Comparison of ENCODE assay signal across 8 cellular contexts in the genomic region with DNA sequence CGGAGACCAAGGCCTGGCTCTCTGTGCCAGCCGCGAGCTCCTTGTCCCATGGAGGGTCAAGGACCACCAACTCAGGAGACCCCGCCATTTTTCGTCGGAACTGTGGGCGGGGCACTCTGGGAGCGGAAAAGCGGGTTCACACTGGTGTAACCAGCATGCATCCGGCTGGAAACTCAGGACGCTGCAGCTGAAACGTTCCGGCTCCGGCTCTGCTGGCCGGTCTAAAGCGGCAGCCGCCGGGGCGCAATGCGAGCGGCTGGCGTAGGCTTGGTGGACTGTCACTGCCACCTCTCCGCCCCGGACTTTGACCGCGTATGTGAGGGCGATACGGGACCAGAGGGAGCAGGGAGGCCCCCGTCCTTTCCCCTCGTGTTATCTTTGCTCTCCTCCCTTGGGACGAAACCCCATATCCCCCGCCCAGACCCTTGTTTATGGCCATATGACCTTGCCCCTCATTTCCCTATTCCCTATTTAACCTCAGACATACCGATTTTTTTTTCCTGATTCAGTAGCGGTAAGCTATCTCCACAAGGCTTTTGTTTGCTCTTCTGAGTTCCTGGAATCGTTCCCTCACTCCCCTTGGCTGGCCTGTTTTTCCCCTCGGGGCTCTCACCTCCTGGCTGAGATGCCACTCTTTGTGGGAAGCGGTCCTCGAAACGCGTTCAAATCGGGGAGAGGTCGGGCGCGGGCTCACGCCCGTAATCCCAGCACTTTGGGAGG. TPM values are rescaled to one million over a fixed set of nuclear protein-coding genes. Genes with fewer than 3 reads are reported as not detected.
DNase-seq lines count a peak whose midpoint lies in the region; ATAC-seq, FAIRE-seq and TF ChIP-seq lines count a peak whose summit lies in the region.

A gene with protein sequence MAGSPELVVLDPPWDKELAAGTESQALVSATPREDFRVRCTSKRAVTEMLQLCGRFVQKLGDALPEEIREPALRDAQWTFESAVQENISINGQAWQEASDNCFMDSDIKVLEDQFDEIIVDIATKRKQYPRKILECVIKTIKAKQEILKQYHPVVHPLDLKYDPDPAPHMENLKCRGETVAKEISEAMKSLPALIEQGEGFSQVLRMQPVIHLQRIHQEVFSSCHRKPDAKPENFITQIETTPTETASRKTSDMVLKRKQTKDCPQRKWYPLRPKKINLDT (minus strand): TSS at position 102 of the 720 bp plus-strand sequence. CDS start 14 bp downstream, at position 88.
A gene with protein sequence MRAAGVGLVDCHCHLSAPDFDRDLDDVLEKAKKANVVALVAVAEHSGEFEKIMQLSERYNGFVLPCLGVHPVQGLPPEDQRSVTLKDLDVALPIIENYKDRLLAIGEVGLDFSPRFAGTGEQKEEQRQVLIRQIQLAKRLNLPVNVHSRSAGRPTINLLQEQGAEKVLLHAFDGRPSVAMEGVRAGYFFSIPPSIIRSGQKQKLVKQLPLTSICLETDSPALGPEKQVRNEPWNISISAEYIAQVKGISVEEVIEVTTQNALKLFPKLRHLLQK (plus strand): TSS at position 219 of the 720 bp plus-strand sequence. CDS start 28 bp downstream, at position 247.

- H3K36me3 Mint-ChIP-seq in WTC11: peaks cover 25% of the 10 kb centered on the region

- H3K27me3 ChIP-seq in bronchial epithelial cell (ENCODE audit: control insufficient read depth, insufficient read depth, low read length) (no peaks in the 10 kb centered on the region), smooth muscle cell (ENCODE audit: low read depth) (no peaks in the 10 kb centered on the region)

- no peaks in the 10 kb centered on the region for H3K27me3 Mint-ChIP-seq in WTC11 (ENCODE audit: low read depth)

- H3K9me3 Mint-ChIP-seq in WTC11: no peaks in the 10 kb centered on the region

- H3K27ac Mint-ChIP-seq in WTC11: peak within 1 kb of the TSS; percentile 99

- POLR2A ChIA-PET in WTC11 (lab: Charles Lee): interaction anchor here (0.6 to 1.7 kb wide), 5 partner anchors 48 to 271 kb away, joined by 3 to 5 read pairs (median 4); a partner anchor contains a TSS

- FAIRE-seq in bronchial epithelial cell (lab: Jason Lieb, UNC): no peak

- peak within 1 kb of the TSS; percentile 99 for H2AFZ ChIP-seq in smooth muscle cell (ENCODE audit: low read depth)

- peak within 1 kb of the TSS; percentile 63 for H3K9ac ChIP-seq in smooth muscle cell (ENCODE audit: low read depth)

- peaks cover 34% of the 10 kb centered on the region for H3K79me2 ChIP-seq in smooth muscle cell (ENCODE audit: low read depth)

- H3K4me3 ChIP-seq in bronchial epithelial cell (ENCODE audit: low read depth, low read length) (peak within 1 kb of the TSS; percentile 84), smooth muscle cell (peak within 1 kb of the TSS; percentile 84)

- peaks cover 28% of the 10 kb centered on the region for H3K4me1 Mint-ChIP-seq in WTC11

- H3K27ac ChIP-seq in smooth muscle cell (ENCODE audit: low read depth): peak within 1 kb of the TSS; percentile 75

- peak within 1 kb of the TSS; percentile 100 for H3K4me3 Mint-ChIP-seq in WTC11

- H3K4me2 ChIP-seq in smooth muscle cell: peak within 1 kb of the TSS; percentile 99

- CTCF ChIA-PET in WTC11 (lab: Charles Lee): interaction anchor here (0.7 to 1.8 kb wide), 5 partner anchors 23 to 1760 kb away, joined by 3 to 8 read pairs (median 4); a partner anchor contains a TSS

- H3K36me3 ChIP-seq in bronchial epithelial cell (ENCODE audit: control insufficient read depth, insufficient read depth, low read length): no peaks in the 10 kb centered on the region
- no peaks in the 10 kb centered on the region for H3K36me3 ChIP-seq in smooth muscle cell (ENCODE audit: low read depth)

- peak; percentile 76 for ATAC-seq in GM18909 (IDR thresholded peaks at IDR 0.05; ENCODE audit: poor library complexity, unreplicated experiment)
- ATAC-seq in HG03159 (IDR thresholded peaks at IDR 0.05; ENCODE audit: unreplicated experiment): peak; percentile 49
- ATAC-seq in WTC11: peak; percentile 93

- H3K9me3 ChIP-seq in smooth muscle cell (replicated peaks; ENCODE audit: low read depth): no peaks in the 10 kb centered on the region

- no peaks in the 10 kb centered on the region for H4K20me1 ChIP-seq in smooth muscle cell (ENCODE audit: low read depth)

- H3F3A ChIP-seq in smooth muscle cell (ENCODE audit: low read depth): no peaks in the 10 kb centered on the region

- no peak for TF ChIP-seq CTCF in WTC11 (IDR thresholded peaks at IDR 0.05)
- peak; percentile 3 for TF ChIP-seq CTCF in bronchial epithelial cell (IDR thresholded peaks at IDR 0.05; ENCODE audit: insufficient read depth, low read length, severe bottlenecking)
- no peak for TF ChIP-seq CTCF in smooth muscle cell (IDR thresholded peaks at IDR 0.05; ENCODE audit: borderline replicate concordance, insufficient read depth, poor library complexity, severe bottlenecking)

- WGBS in smooth muscle cell (ENCODE audit: low lambda C conversion rate): under 1% methylated on average over 44 of the region's 46 CpGs

- peaks cover 5% of the 10 kb centered on the region for H3K4me1 ChIP-seq in smooth muscle cell (ENCODE audit: low read depth)

- DNase-seq in AG08395 (ENCODE audit: low spot score) (peak; percentile 85), NCI-H2227 (lab: John Stamatoyannopoulos, UW; ENCODE audit: unreplicated experiment) (peak; percentile 98), WTC11 (ENCODE audit: low spot score) (peak; percentile 96), bronchial epithelial cell (ENCODE audit: low read depth) (peak; percentile 76), iPS-NIHi7 (ENCODE audit: extremely low spot score) (peak; percentile 89), smooth muscle cell (lab: John Stamatoyannopoulos, UW; ENCODE audit: unreplicated experiment) (peak; percentile 92)

TF ChIP-seq in WTC11, 78 proteins besides CTCF, POLR2A, EP300 and RAD21 (continues in another document):
- TF ChIP-seq ZNF232 (CRISPR knock-in tag; IDR thresholded peaks at IDR 0.05): peak; percentile 79; the same call in 1 of the 2 replicates
- TF ChIP-seq FOXP1 (CRISPR knock-in tag; IDR thresholded peaks at IDR 0.05; ENCODE audit: borderline replicate concordance): peak; percentile 88
- no peak for TF ChIP-seq NFE2L1 (CRISPR knock-in tag; IDR thresholded peaks at IDR 0.05)
- no peak for TF ChIP-seq NFATC4 (CRISPR knock-in tag; IDR thresholded peaks at IDR 0.05)
- TF ChIP-seq NFYB (CRISPR knock-in tag; conservative IDR thresholded peaks at IDR 0.05; ENCODE audit: low read depth): no peak
- TF ChIP-seq CBFB (CRISPR knock-in tag; IDR thresholded peaks at IDR 0.05; ENCODE audit: low read depth): no peak
- TF ChIP-seq, protein P1, sequence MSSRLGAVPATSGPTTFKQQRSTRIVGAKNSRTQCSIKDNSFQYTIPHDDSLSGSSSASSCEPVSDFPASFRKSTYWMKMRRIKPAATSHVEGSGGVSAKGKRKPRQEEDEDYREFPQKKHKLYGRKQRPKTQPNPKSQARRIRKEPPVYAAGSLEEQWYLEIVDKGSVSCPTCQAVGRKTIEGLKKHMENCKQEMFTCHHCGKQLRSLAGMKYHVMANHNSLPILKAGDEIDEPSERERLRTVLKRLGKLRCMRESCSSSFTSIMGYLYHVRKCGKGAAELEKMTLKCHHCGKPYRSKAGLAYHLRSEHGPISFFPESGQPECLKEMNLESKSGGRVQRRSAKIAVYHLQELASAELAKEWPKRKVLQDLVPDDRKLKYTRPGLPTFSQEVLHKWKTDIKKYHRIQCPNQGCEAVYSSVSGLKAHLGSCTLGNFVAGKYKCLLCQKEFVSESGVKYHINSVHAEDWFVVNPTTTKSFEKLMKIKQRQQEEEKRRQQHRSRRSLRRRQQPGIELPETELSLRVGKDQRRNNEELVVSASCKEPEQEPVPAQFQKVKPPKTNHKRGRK (CRISPR knock-in tag; IDR thresholded peaks at IDR 0.05; ENCODE audit: borderline replicate concordance): 0 out of 2 replicates have a peak, but pooled peaks have one; percentile 58
- TF ChIP-seq, protein P2, sequence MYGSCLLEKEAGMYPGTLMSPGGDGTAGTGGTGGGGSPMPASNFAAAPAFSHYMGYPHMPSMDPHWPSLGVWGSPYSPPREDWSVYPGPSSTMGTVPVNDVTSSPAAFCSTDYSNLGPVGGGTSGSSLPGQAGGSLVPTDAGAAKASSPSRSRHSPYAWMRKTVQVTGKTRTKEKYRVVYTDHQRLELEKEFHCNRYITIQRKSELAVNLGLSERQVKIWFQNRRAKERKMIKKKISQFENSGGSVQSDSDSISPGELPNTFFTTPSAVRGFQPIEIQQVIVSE (CRISPR knock-in tag; IDR thresholded peaks at IDR 0.05; ENCODE audit: borderline replicate concordance): no peak
- 0 out of 2 replicates have a peak, but pooled peaks have one; percentile 70 for TF ChIP-seq TCF7 (CRISPR knock-in tag; IDR thresholded peaks at IDR 0.05; ENCODE audit: low read depth)
- TF ChIP-seq, protein P3, sequence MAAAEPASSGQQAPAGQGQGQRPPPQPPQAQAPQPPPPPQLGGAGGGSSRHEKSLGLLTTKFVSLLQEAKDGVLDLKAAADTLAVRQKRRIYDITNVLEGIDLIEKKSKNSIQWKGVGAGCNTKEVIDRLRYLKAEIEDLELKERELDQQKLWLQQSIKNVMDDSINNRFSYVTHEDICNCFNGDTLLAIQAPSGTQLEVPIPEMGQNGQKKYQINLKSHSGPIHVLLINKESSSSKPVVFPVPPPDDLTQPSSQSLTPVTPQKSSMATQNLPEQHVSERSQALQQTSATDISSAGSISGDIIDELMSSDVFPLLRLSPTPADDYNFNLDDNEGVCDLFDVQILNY (CRISPR knock-in tag; IDR thresholded peaks at IDR 0.05): no peak
- TF ChIP-seq, protein P4, sequence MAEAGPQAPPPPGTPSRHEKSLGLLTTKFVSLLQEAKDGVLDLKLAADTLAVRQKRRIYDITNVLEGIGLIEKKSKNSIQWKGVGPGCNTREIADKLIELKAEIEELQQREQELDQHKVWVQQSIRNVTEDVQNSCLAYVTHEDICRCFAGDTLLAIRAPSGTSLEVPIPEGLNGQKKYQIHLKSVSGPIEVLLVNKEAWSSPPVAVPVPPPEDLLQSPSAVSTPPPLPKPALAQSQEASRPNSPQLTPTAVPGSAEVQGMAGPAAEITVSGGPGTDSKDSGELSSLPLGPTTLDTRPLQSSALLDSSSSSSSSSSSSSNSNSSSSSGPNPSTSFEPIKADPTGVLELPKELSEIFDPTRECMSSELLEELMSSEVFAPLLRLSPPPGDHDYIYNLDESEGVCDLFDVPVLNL (CRISPR knock-in tag; IDR thresholded peaks at IDR 0.05; ENCODE audit: borderline replicate concordance, low read depth): no peak
- no peak for TF ChIP-seq RORB (CRISPR knock-in tag; IDR thresholded peaks at IDR 0.05)
- TF ChIP-seq CREB1 (CRISPR knock-in tag; IDR thresholded peaks at IDR 0.05): peak; percentile 72; the same call in 1 of the 2 replicates

RNA-seq across cellular contexts. Expression of the first gene that starts in this region (rescaled TPM):
- total RNA-seq in WTC11 (2021) (55.7 to 60.8 TPM (median 57.2 TPM) in 3 replicates), bronchial epithelial cell (11.3 TPM in 2 replicates), smooth muscle cell (34.5 and 37.3 TPM in 2 replicates)
- 28.5 and 30.9 TPM in 2 replicates for polyA plus RNA-seq in smooth muscle cell

RNA-seq across cellular contexts. Expression of the second gene that starts in this region (rescaled TPM):
- total RNA-seq in WTC11 (2021) (19.3 to 21.5 TPM (median 20.9 TPM) in 3 replicates), bronchial epithelial cell (12.1 and 21.8 TPM in 2 replicates), smooth muscle cell (24.6 and 46.7 TPM in 2 replicates)
- polyA plus RNA-seq in smooth muscle cell: 13.0 and 14.3 TPM in 2 replicates

Comparison
In these comparisons a context has a peak if more than half of its experiments do, and no peak if none do; other contexts are left out.
1. Peak in every context shown above with its lines: DNase-seq, ATAC-seq, H3K4me3 ChIP-seq and H3K27ac ChIP-seq.